In genomic region chr1:23742670-23743286, GRCh38 we compare ENCODE assay signal across 1 cellular context.
A peak's percentile ranks its signal among the peaks of the same experiment; 100 is the strongest.
TF ChIP-seq lines count a peak whose summit lies in the region.

No MANE protein-coding gene starts in this region.

TF ChIP-seq in HepG2, 621 proteins besides CTCF, POLR2A, EP300 and RAD21:
- TF ChIP-seq NR0B2 (CRISPR knock-in tag; IDR thresholded peaks at IDR 0.05) (peak; percentile 5; the same call in 1 of the 2 replicates), KLF11 (CRISPR knock-in tag; IDR thresholded peaks at IDR 0.05) (no peak), KDM5B (CRISPR knock-in tag; IDR thresholded peaks at IDR 0.05; ENCODE audit: borderline replicate concordance) (no peak), RBM39 (IDR thresholded peaks at IDR 0.05; ENCODE audit: low read depth, low read length, poor library complexity, severe bottlenecking) (peak; percentile 1), ZBTB14 (CRISPR knock-in tag; IDR thresholded peaks at IDR 0.05) (peak; percentile 27; the same call in 1 of the 2 replicates), ZNF512B (CRISPR knock-in tag; IDR thresholded peaks at IDR 0.05; ENCODE audit: borderline replicate concordance) (0 out of 2 replicates have a peak, but pooled peaks have one; percentile 0), CENPT (CRISPR knock-in tag; IDR thresholded peaks at IDR 0.05; ENCODE audit: low read depth) (no peak), ZBTB39 (CRISPR knock-in tag; IDR thresholded peaks at IDR 0.05) (0 out of 2 replicates have a peak, but pooled peaks have one; percentile 14), ZBTB7A (CRISPR knock-in tag; IDR thresholded peaks at IDR 0.05) (peak; percentile 17; the same call in 1 of the 2 replicates), TOPORS (CRISPR knock-in tag; IDR thresholded peaks at IDR 0.05) (0 out of 2 replicates have a peak, but pooled peaks have one; percentile 21), ZNF598 (CRISPR knock-in tag; IDR thresholded peaks at IDR 0.05; ENCODE audit: borderline replicate concordance) (0 out of 2 replicates have a peak, but pooled peaks have one; percentile 68), ZMAT3 (CRISPR knock-in tag; conservative IDR thresholded peaks at IDR 0.05) (0 out of 2 replicates have a peak, but pooled peaks have one; percentile 10), DMAP1 (CRISPR knock-in tag; IDR thresholded peaks at IDR 0.05) (peak; percentile 1; the same call in 1 of the 2 replicates), AHDC1 (CRISPR knock-in tag; IDR thresholded peaks at IDR 0.05; ENCODE audit: borderline replicate concordance) (peak; percentile 21; the same call in 1 of the 2 replicates), ZNF350 (CRISPR knock-in tag; IDR thresholded peaks at IDR 0.05; ENCODE audit: borderline replicate concordance, low read depth) (0 out of 2 replicates have a peak, but pooled peaks have one; percentile 14), ZNF597 (CRISPR knock-in tag; IDR thresholded peaks at IDR 0.05) (no peak), ZNF883 (CRISPR knock-in tag; IDR thresholded peaks at IDR 0.05; ENCODE audit: not compliant biosample characterization) (peak; percentile 6), ARID2 (CRISPR knock-in tag; IDR thresholded peaks at IDR 0.05; ENCODE audit: borderline replicate concordance) (0 out of 2 replicates have a peak, but pooled peaks have one; percentile 25), AGO2 (optimal IDR thresholded peaks at IDR 0.05; ENCODE audit: low read depth, low read length) (peak; percentile 31), ZNF263 (CRISPR knock-in tag; IDR thresholded peaks at IDR 0.05) (no peak), ZNF552 (CRISPR knock-in tag; IDR thresholded peaks at IDR 0.05; ENCODE audit: borderline replicate concordance) (no peak), IRX3 (CRISPR knock-in tag; IDR thresholded peaks at IDR 0.05; ENCODE audit: borderline replicate concordance, low read depth) (0 out of 2 replicates have a peak, but pooled peaks have one; percentile 6)
- TF ChIP-seq, protein P1, sequence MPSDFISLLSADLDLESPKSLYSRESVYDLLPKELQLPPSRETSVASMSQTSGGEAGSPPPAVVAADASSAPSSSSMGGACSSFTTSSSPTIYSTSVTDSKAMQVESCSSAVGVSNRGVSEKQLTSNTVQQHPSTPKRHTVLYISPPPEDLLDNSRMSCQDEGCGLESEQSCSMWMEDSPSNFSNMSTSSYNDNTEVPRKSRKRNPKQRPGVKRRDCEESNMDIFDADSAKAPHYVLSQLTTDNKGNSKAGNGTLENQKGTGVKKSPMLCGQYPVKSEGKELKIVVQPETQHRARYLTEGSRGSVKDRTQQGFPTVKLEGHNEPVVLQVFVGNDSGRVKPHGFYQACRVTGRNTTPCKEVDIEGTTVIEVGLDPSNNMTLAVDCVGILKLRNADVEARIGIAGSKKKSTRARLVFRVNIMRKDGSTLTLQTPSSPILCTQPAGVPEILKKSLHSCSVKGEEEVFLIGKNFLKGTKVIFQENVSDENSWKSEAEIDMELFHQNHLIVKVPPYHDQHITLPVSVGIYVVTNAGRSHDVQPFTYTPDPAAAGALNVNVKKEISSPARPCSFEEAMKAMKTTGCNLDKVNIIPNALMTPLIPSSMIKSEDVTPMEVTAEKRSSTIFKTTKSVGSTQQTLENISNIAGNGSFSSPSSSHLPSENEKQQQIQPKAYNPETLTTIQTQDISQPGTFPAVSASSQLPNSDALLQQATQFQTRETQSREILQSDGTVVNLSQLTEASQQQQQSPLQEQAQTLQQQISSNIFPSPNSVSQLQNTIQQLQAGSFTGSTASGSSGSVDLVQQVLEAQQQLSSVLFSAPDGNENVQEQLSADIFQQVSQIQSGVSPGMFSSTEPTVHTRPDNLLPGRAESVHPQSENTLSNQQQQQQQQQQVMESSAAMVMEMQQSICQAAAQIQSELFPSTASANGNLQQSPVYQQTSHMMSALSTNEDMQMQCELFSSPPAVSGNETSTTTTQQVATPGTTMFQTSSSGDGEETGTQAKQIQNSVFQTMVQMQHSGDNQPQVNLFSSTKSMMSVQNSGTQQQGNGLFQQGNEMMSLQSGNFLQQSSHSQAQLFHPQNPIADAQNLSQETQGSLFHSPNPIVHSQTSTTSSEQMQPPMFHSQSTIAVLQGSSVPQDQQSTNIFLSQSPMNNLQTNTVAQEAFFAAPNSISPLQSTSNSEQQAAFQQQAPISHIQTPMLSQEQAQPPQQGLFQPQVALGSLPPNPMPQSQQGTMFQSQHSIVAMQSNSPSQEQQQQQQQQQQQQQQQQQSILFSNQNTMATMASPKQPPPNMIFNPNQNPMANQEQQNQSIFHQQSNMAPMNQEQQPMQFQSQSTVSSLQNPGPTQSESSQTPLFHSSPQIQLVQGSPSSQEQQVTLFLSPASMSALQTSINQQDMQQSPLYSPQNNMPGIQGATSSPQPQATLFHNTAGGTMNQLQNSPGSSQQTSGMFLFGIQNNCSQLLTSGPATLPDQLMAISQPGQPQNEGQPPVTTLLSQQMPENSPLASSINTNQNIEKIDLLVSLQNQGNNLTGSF (CRISPR knock-in tag; IDR thresholded peaks at IDR 0.05): peak; percentile 41; the same call in 1 of the 2 replicates
- TF ChIP-seq, protein P2, sequence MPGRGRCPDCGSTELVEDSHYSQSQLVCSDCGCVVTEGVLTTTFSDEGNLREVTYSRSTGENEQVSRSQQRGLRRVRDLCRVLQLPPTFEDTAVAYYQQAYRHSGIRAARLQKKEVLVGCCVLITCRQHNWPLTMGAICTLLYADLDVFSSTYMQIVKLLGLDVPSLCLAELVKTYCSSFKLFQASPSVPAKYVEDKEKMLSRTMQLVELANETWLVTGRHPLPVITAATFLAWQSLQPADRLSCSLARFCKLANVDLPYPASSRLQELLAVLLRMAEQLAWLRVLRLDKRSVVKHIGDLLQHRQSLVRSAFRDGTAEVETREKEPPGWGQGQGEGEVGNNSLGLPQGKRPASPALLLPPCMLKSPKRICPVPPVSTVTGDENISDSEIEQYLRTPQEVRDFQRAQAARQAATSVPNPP (CRISPR knock-in tag; IDR thresholded peaks at IDR 0.05): peak; percentile 75; the same call in 1 of the 2 replicates
- TF ChIP-seq, protein P3, sequence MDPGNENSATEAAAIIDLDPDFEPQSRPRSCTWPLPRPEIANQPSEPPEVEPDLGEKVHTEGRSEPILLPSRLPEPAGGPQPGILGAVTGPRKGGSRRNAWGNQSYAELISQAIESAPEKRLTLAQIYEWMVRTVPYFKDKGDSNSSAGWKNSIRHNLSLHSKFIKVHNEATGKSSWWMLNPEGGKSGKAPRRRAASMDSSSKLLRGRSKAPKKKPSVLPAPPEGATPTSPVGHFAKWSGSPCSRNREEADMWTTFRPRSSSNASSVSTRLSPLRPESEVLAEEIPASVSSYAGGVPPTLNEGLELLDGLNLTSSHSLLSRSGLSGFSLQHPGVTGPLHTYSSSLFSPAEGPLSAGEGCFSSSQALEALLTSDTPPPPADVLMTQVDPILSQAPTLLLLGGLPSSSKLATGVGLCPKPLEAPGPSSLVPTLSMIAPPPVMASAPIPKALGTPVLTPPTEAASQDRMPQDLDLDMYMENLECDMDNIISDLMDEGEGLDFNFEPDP (CRISPR knock-in tag; conservative IDR thresholded peaks at IDR 0.05): 0 out of 2 replicates have a peak, but pooled peaks have one; percentile 8
- TF ChIP-seq, protein P4, sequence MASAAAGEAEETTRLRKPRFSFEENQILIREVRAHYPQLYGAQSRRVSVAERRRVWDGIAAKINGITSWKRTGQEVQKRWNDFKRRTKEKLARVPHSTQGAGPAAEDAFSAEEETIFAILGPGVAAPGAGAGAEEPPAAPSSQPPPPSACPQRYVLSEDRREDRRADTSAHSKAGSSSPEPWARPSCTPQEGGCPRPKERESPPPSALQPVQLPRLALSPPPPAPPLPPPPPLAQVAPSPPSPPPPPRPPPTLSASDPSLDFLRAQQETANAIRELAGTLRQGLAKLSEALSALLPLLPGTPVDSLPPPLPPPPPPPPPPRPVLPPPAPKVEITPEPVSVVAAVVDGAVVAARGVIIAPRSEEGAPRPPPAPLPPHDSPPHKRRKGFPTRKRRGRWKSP (CRISPR knock-in tag; IDR thresholded peaks at IDR 0.05): 0 out of 2 replicates have a peak, but pooled peaks have one; percentile 28
